Comparison of ENCODE assay signal across 10 cellular contexts in the genomic region with DNA sequence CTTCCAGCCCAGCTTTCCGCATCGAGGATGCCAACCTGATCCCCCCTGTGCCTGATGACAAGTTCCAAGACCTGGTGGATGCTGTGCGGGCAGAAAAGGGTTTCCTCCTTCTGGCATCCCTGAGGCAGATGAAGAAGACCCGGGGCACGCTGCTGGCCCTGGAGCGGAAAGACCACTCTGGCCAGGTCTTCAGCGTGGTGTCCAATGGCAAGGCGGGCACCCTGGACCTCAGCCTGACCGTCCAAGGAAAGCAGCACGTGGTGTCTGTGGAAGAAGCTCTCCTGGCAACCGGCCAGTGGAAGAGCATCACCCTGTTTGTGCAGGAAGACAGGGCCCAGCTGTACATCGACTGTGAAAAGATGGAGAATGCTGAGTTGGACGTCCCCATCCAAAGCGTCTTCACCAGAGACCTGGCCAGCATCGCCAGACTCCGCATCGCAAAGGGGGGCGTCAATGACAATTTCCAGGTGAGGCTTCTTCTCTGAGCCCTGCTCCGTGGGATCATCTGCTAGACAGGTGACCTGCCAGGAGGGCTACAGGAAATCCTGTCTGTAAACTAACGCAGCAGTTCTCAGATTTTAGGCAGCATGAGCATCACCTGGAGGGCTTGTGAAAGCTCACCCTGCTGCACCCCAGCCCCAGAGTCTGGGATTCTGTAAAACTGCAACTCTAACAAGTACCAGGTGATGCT. TPM values are rescaled to one million over a fixed set of nuclear protein-coding genes. Genes with fewer than 3 reads are reported as not detected.
DNase-seq lines count a peak whose midpoint lies in the region; TF ChIP-seq lines count a peak whose summit lies in the region.
"Had no signal": no experiment of that assay in that cellular context is flagged by ENCODE, and none has a peak within 500 bp of the region (broad histone marks: within the 10 kb centered on the region; RNA-seq: fewer than 3 reads in every experiment).

No MANE protein-coding gene starts in this region.

- H3K36me3 ChIP-seq in GM23248 (ENCODE audit: low read depth): peaks cover 46% of the 10 kb centered on the region
- peaks cover 40% of the 10 kb centered on the region for H3K36me3 ChIP-seq in iPS-15b (ENCODE audit: control insufficient read depth, insufficient read depth, low read length)

- H2AFZ ChIP-seq in GM23248: no peak overlapping the region

- H3K27me3 ChIP-seq in GM23248 (replicated peaks; ENCODE audit: insufficient read depth): no peaks in the 10 kb centered on the region
- peaks cover 12% of the 10 kb centered on the region for H3K27me3 ChIP-seq in iPS-15b (ENCODE audit: control insufficient read depth, insufficient read depth, low read length)

- peaks cover 11% of the 10 kb centered on the region for H3K36me3 Mint-ChIP-seq in brain

- peaks cover 59% of the 10 kb centered on the region for H3K4me1 Mint-ChIP-seq in brain

- DNase-seq in GM23248: peak; percentile 91
- DNase-seq in retinal pigment epithelial cell (ENCODE audit: low read depth): no peak
- no peak for DNase-seq in midbrain (lab: John Stamatoyannopoulos, UW)
- DNase-seq in NCI-H1694 (lab: John Stamatoyannopoulos, UW): no peak
- DNase-seq in NCI-H1048 (lab: John Stamatoyannopoulos, UW): no peak
- DNase-seq in ecto neural progenitor cell (ENCODE audit: low spot score): no peak
- DNase-seq: activated CD4-positive, alpha-beta T cell treated with anti-CD3 and anti-CD28 coated beads, Interleukin-2, amount 50 U/mL, for 48 hours; NCI-H1930 had no signal

- H3K27ac Mint-ChIP-seq in brain: no peak overlapping the region

- H3K4me3 ChIP-seq in GM23248: peak overlapping the region; percentile 74
- H3K4me3 ChIP-seq in iPS-15b (ENCODE audit: low read depth, low read length): peak overlapping the region; percentile 32
- H3K4me3 ChIP-seq in retinal pigment epithelial cell (ENCODE audit: low read length): peak overlapping the region; percentile 92

- TF ChIP-seq CTCF in brain (conservative IDR thresholded peaks at IDR 0.05) (no peak), retinal pigment epithelial cell (conservative IDR thresholded peaks at IDR 0.05; ENCODE audit: low read depth, low read length) (no peak)

- WGBS in GM23248 (ENCODE audit: low coverage in 1 of 2, low lambda C conversion rate in 2 of 2, missing lambda C conversion rate in 2 of 2), 2 experiments: 5 to 7% methylated on average over 20 of the region's 20 CpGs

- in situ Hi-C loops in GM23248 (cut with MboI): loop anchor here (5.0 kb wide), 1 partner anchor 410 kb away; no protein-coding TSS in a partner anchor

- H3K27ac ChIP-seq in GM23248: peak overlapping the region; percentile 95

- H3K9me3 ChIP-seq in GM23248 (ENCODE audit: low read depth) (no peaks in the 10 kb centered on the region), iPS-15b (ENCODE audit: control insufficient read depth, insufficient read depth, low read length) (no peaks in the 10 kb centered on the region)

- peak overlapping the region; percentile 83 to 93 (median 86) for H3K4me3 Mint-ChIP-seq in brain

- H3K27me3 Mint-ChIP-seq in brain: peaks cover 56% of the 10 kb centered on the region

- H4K20me1 ChIP-seq in GM23248 (ENCODE audit: insufficient read depth): peaks cover 34% of the 10 kb centered on the region; the same call in 1 of the 2 replicates

- peak overlapping the region; percentile 75 for H3K4me2 ChIP-seq in GM23248 (ENCODE audit: unreplicated experiment)

- H3K4me1 ChIP-seq in GM23248 (ENCODE audit: insufficient read depth) (peaks cover 16% of the 10 kb centered on the region), iPS-15b (ENCODE audit: control insufficient read depth, insufficient read depth, low read length) (peaks cover 10% of the 10 kb centered on the region)

- H3K9ac ChIP-seq in GM23248: peak overlapping the region; percentile 89
- no peak overlapping the region for H3K9ac ChIP-seq in iPS-15b (ENCODE audit: low read depth, low read length)

- peaks cover 77% of the 10 kb centered on the region for H3F3A ChIP-seq in GM23248 (ENCODE audit: insufficient read depth)

- H3K9me3 Mint-ChIP-seq in brain: peaks cover 0 to 3% (median 0%) of the 10 kb centered on the region in 5 experiments

- H3K9me2 ChIP-seq in GM23248 (ENCODE audit: insufficient read depth): no peaks in the 10 kb centered on the region

- H3K79me2 ChIP-seq in GM23248 (ENCODE audit: insufficient read depth): peaks cover 15% of the 10 kb centered on the region; the same call in 1 of the 2 replicates

RNA-seq across cellular contexts. Expression of gene THBS1, which starts 1.6 kb away (rescaled TPM):
- 7,697 and 8,549 TPM in 2 replicates for total RNA-seq in GM23248 (2014; rRNA removed; shearing (Covaris generic))
- 2,858 and 2,877 TPM in 2 replicates for polyA plus RNA-seq in GM23248 (2016; fragmentation: Nextera tagmentation; extraction: Ambion mirVana)
- 0.92 TPM for polyA plus RNA-seq in brain (ENCODE audit: insufficient read depth, low read depth, low replicate concordance)

Comparison
In these comparisons a context has a peak if more than half of its experiments do, and no peak if none do; other contexts are left out.
1. H3K4me3 ChIP-seq: peak in every context shown above with its lines; median percentile 92 in retinal pigment epithelial cell; 74 in GM23248; 32 in iPS-15b.
2. RNA of gene THBS1, which starts 1.6 kb away (polyA plus RNA-seq): 2,858 to 2,877 TPM in GM23248; 0.92 TPM in brain (single experiment); every median in the first group is over 1,000 times any median in the second.